Comparison of ENCODE assay signal across 12 cellular contexts in the genomic region with DNA sequence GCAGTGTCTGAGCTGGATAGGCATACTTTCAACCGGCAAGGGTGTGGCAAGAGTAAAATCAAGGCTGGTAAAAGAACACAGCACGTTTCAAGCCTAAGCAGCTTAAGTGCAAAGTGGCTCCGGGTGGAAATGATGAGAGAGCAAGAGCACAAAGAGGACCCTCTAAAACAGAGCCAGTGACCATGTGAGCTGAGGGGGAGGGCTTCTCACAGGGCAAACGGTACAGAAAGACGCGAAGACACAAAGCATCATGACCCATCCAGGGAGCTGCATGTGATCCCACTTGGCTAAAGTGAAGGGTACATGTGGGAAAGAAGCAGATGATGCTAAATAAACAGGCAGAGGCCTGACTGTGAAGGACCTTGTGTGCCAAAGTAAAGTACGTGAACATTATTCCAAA. TPM values are rescaled to one million over a fixed set of nuclear protein-coding genes. Genes with fewer than 3 reads are reported as not detected.
A peak's percentile ranks its signal among the peaks of the same experiment; 100 is the strongest.
DNase-seq lines count a peak whose midpoint lies in the region; ATAC-seq and TF ChIP-seq lines count a peak whose summit lies in the region.
"Had no signal": no experiment of that assay in that cellular context is flagged by ENCODE, and none has a peak within 500 bp of the region (broad histone marks: within the 10 kb centered on the region; RNA-seq: fewer than 3 reads in every experiment).

No MANE protein-coding gene starts in this region.

- H3K4me3 ChIP-seq in endodermal cell (ENCODE audit: low read length) (no peak overlapping the region), mucosa of descending colon (no peak overlapping the region), esophagus squamous epithelium (peak overlapping the region in 1 of 4 donors; percentile 3)
- H3K4me3 ChIP-seq: tibial nerve had no signal

- H3K9me3 ChIP-seq in endodermal cell (ENCODE audit: control insufficient read depth, low read length) (no peaks in the 10 kb centered on the region), mucosa of descending colon (no peaks in the 10 kb centered on the region), esophagus squamous epithelium (no peaks in the 10 kb centered on the region)
- H3K9me3 ChIP-seq: tibial nerve had no signal

- H3K36me3 ChIP-seq in endodermal cell (ENCODE audit: control insufficient read depth, insufficient read depth, low read length) = no peaks in the 10 kb centered on the region
- H3K36me3 ChIP-seq in mucosa of descending colon (ENCODE audit: low read depth) = no peaks in the 10 kb centered on the region
- peaks cover 0 to 54% (median 0%) of the 10 kb centered on the region in 3 donors for H3K36me3 ChIP-seq in esophagus squamous epithelium

- H3K27me3 ChIP-seq in endodermal cell (ENCODE audit: control insufficient read depth, insufficient read depth, low read length, poor library complexity, severe bottlenecking) (no peaks in the 10 kb centered on the region), esophagus squamous epithelium (no peaks in the 10 kb centered on the region)
- H3K27me3 ChIP-seq: tibial nerve had no signal

- WGBS in endodermal cell (ENCODE audit: insufficient coverage in 1 of 2, insufficient read length in 1 of 2), 2 experiments = 46 to 53% methylated on average over 7 of the region's 7 CpGs
- WGBS in esophagus squamous epithelium, 2 donors = 38 to 62% methylated on average over 7 of the region's 7 CpGs

- H3K27ac ChIP-seq in endodermal cell (ENCODE audit: low read depth, low read length) (peak overlapping the region; percentile 73), esophagus squamous epithelium (peak overlapping the region in 2 of 4 donors; percentile 15 to 32)

- no peak for TF ChIP-seq POLR2A in esophagus squamous epithelium (IDR thresholded peaks at IDR 0.05)

- TF ChIP-seq CTCF in endodermal cell (conservative IDR thresholded peaks at IDR 0.05) (no peak), mucosa of descending colon (IDR thresholded peaks at IDR 0.05) (no peak), glutamatergic neuron (IDR thresholded peaks at IDR 0.05; ENCODE audit: partially characterized antibody, unreplicated experiment) (no peak), esophagus squamous epithelium (IDR thresholded peaks at IDR 0.05) (no peak)

- H3K9me3 Mint-ChIP-seq in endodermal cell (no peaks in the 10 kb centered on the region), glutamatergic neuron (ENCODE audit: unreplicated experiment) (no peaks in the 10 kb centered on the region)
- no peaks in the 10 kb centered on the region for H3K9me3 Mint-ChIP-seq in natural killer cell treated with Interleukin-12 subunit alpha and Interleukin-12 subunit beta and Interleukin-15 and Interleukin-18, amount 100 ng/mL, for 72 hours
- H3K9me3 Mint-ChIP-seq: brain had no signal

- peak; percentile 42 for ATAC-seq in mucosa of descending colon
- no peak for ATAC-seq in natural killer cell treated with Interleukin-12 subunit alpha and Interleukin-12 subunit beta and Interleukin-15 and Interleukin-18, amount 100 ng/mL, for 72 hours

- H3K4me1 Mint-ChIP-seq in endodermal cell (peaks cover under 1% of the 10 kb centered on the region), glutamatergic neuron (ENCODE audit: low read depth, unreplicated experiment) (no peaks in the 10 kb centered on the region)
- peaks cover under 1% of the 10 kb centered on the region in 2 donors for H3K4me1 Mint-ChIP-seq in natural killer cell treated with Interleukin-12 subunit alpha and Interleukin-12 subunit beta and Interleukin-15 and Interleukin-18, amount 100 ng/mL, for 72 hours (ENCODE audit: low read depth in 2 of 2)
- H3K4me1 Mint-ChIP-seq: brain had no signal

- intact Hi-C loops in mucosa of descending colon (cut with DNase I, micrococcal nuclease) (no loop called here), esophagus squamous epithelium (cut with DNase I) (no loop called here)

- H3K36me3 Mint-ChIP-seq in endodermal cell (ENCODE audit: low read depth) (no peaks in the 10 kb centered on the region), glutamatergic neuron (ENCODE audit: unreplicated experiment) (no peaks in the 10 kb centered on the region)
- H3K36me3 Mint-ChIP-seq in natural killer cell treated with Interleukin-12 subunit alpha and Interleukin-12 subunit beta and Interleukin-15 and Interleukin-18, amount 100 ng/mL, for 72 hours = no peaks in the 10 kb centered on the region
- H3K36me3 Mint-ChIP-seq: brain had no signal

- H3K4me3 Mint-ChIP-seq in endodermal cell (no peak overlapping the region), glutamatergic neuron (ENCODE audit: unreplicated experiment) (no peak overlapping the region)
- H3K4me3 Mint-ChIP-seq in natural killer cell treated with Interleukin-12 subunit alpha and Interleukin-12 subunit beta and Interleukin-15 and Interleukin-18, amount 100 ng/mL, for 72 hours = no peak overlapping the region
- H3K4me3 Mint-ChIP-seq: brain had no signal

- H3K9ac ChIP-seq in endodermal cell (ENCODE audit: extremely low read depth, low read length, poor library complexity, severe bottlenecking) = no peak overlapping the region

- DNase-seq in Ammon's horn (ENCODE audit: low spot score) = peak; percentile 16
- peak; percentile 35 for DNase-seq in NCI-H2227 (lab: John Stamatoyannopoulos, UW; ENCODE audit: unreplicated experiment)
- DNase-seq in endodermal cell = peak; percentile 52
- no peak for DNase-seq in mucosa of descending colon
- DNase-seq in glutamatergic neuron = no peak
- no peak for DNase-seq in esophagus squamous epithelium (lab: John Stamatoyannopoulos, UW)
- DNase-seq in NCI-H1105 (lab: John Stamatoyannopoulos, UW) = no peak
- DNase-seq in natural killer cell treated with Interleukin-12 subunit alpha and Interleukin-12 subunit beta and Interleukin-15 and Interleukin-18, amount 100 ng/mL, for 72 hours (ENCODE audit: low spot score) = no peak
- DNase-seq: NCI-H2081 had no signal

- H3K27ac Mint-ChIP-seq in endodermal cell (no peak overlapping the region), glutamatergic neuron (ENCODE audit: unreplicated experiment) (no peak overlapping the region)
- no peak overlapping the region for H3K27ac Mint-ChIP-seq in natural killer cell treated with Interleukin-12 subunit alpha and Interleukin-12 subunit beta and Interleukin-15 and Interleukin-18, amount 100 ng/mL, for 72 hours
- H3K27ac Mint-ChIP-seq: brain, progenitor cell of endocrine pancreas had no signal

- no peaks in the 10 kb centered on the region for H3K27me3 Mint-ChIP-seq in endodermal cell (ENCODE audit: insufficient read depth)
- no peaks in the 10 kb centered on the region for H3K27me3 Mint-ChIP-seq in glutamatergic neuron (ENCODE audit: unreplicated experiment)
- H3K27me3 Mint-ChIP-seq in natural killer cell treated with Interleukin-12 subunit alpha and Interleukin-12 subunit beta and Interleukin-15 and Interleukin-18, amount 100 ng/mL, for 72 hours = no peaks in the 10 kb centered on the region
- H3K27me3 Mint-ChIP-seq: brain, progenitor cell of endocrine pancreas had no signal

- no peaks in the 10 kb centered on the region for H3K4me1 ChIP-seq in endodermal cell (ENCODE audit: control insufficient read depth, insufficient read depth, low read length)
- peaks cover 16% of the 10 kb centered on the region for H3K4me1 ChIP-seq in mucosa of descending colon (ENCODE audit: low read depth)
- H3K4me1 ChIP-seq in esophagus squamous epithelium = peaks cover 11 to 67% (median 41%) of the 10 kb centered on the region in 3 donors

RNA-seq across cellular contexts. Expression of gene FKBP5, which starts 25.7 kb away (rescaled TPM):
- total RNA-seq in endodermal cell (10 to 100 TPM; 27.0 to 53.3 TPM), mucosa of descending colon (100 to 1,000 TPM in 2 of 3 donors, 10 to 100 TPM in 1; 22.1 to 174 (median 150) TPM), glutamatergic neuron (ENCODE audit: unreplicated experiment) (10.6 TPM), esophagus squamous epithelium (100 to 1,000 TPM in 2 of 4 donors, 10 to 100 TPM in 2; 65.0 to 273 (median 103) TPM)
- 22.6 TPM for polyA plus RNA-seq in endodermal cell (2013, experiment 1 of 2)
- 22.4 TPM for polyA plus RNA-seq in endodermal cell (2013, experiment 2 of 2)
- 10 to 100 TPM; 14.1 to 32.5 TPM for total RNA-seq in natural killer cell treated with Interleukin-12 subunit alpha and Interleukin-12 subunit beta and Interleukin-15 and Interleukin-18, amount 100 ng/mL, for 72 hours

Comparison
In these comparisons a context has a peak if more than half of its experiments do, and no peak if none do; other contexts are left out.
1. DNase-seq: peak in Ammon's horn (single experiment), NCI-H2227 (single experiment) and endodermal cell (single experiment); none in mucosa of descending colon (0 of 3), glutamatergic neuron (single experiment), esophagus squamous epithelium (single experiment), NCI-H1105 (single experiment) and natural killer cell treated with Interleukin-12 subunit alpha and Interleukin-12 subunit beta and Interleukin-15 and Interleukin-18, amount 100 ng/mL, for 72 hours (single experiment).